In the genomic region with DNA sequence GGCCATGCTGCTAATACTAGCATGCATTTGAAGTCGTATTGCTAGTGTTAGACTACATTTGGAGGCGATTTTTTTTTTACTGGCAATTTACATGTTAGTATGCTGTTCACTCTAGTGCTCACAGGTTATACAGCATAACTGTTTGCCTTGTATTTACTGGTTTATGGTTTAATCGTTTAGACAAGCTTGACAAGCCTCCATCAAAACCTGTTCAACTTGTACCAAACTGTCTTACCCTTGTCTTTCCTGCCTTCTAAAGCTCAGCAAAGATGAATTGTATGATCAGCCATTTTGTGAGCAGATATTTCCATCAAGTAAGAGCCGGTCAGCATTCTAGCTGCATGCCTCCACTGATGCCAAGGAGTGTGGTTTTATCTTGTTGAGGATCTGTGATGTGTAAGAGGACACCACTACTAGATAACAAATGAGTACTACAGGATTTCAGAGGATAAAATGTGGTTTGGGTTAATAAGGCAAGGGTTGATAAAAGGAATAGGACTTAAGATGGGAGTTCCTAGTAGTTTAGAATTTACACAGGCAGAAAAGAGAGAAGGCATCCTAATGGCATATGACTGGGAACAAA, we compare ENCODE assay signal across 10 cellular contexts.
A peak's percentile ranks its signal among the peaks of the same experiment; 100 is the strongest.
DNase-seq lines count a peak whose midpoint lies in the region; ATAC-seq and TF ChIP-seq lines count a peak whose summit lies in the region.
"Had no signal": no experiment of that assay in that cellular context is flagged by ENCODE, and none has a peak within 500 bp of the region (broad histone marks: within the 10 kb centered on the region; RNA-seq: fewer than 3 reads in every experiment).

No MANE protein-coding gene starts in this region.

- H3K9me3 ChIP-seq in PC-9 (ENCODE audit: insufficient read depth, low read depth) (peaks cover 14% of the 10 kb centered on the region; the same call in 1 of the 2 replicates), psoas muscle (no peaks in the 10 kb centered on the region)
- H3K9me3 ChIP-seq: upper lobe of left lung had no signal

- CTCF ChIA-PET in PC-9 (lab: Charles Lee) = no interaction called here

- intact Hi-C loops in PC-9 (cut with micrococcal nuclease; ENCODE audit: unreplicated experiment) (loop anchor here (1.0 to 5.0 kb wide), 5 partner anchors 22 to 574 kb away; no protein-coding TSS in a partner anchor), psoas muscle (cut with DNase I) (loop anchor here (5.0 kb wide), 1 partner anchor 84 kb away; a partner anchor contains a TSS)

- ATAC-seq in psoas muscle (no peak), GM19463 (IDR thresholded peaks at IDR 0.05; ENCODE audit: unreplicated experiment) (no peak), HG03432 (IDR thresholded peaks at IDR 0.05; ENCODE audit: unreplicated experiment) (no peak)

- H2AFZ ChIP-seq in PC-9 = no peak overlapping the region

- H3K9me2 ChIP-seq in PC-9 (ENCODE audit: insufficient read depth) = no peaks in the 10 kb centered on the region

- H3K27me3 ChIP-seq in PC-9 (ENCODE audit: insufficient read depth, low read depth) = no peaks in the 10 kb centered on the region
- H3K27me3 ChIP-seq in psoas muscle (ENCODE audit: insufficient read depth in 3 of 3, low read length in 2 of 3) = no peaks in the 10 kb centered on the region
- H3K27me3 ChIP-seq: upper lobe of left lung had no signal

- H3K4me3 ChIP-seq in PC-9 (no peak overlapping the region), psoas muscle (no peak overlapping the region)
- H3K4me3 ChIP-seq: upper lobe of left lung had no signal

- no peak for TF ChIP-seq CTCF in PC-9 (conservative IDR thresholded peaks at IDR 0.05)
- TF ChIP-seq CTCF in psoas muscle (IDR thresholded peaks at IDR 0.05) = no peak

- POLR2A ChIA-PET in PC-9 (lab: Charles Lee; ENCODE audit: unreplicated experiment) = interaction anchor here (0.7 kb wide), 2 partner anchors 59 to 109 kb away, joined by 15 to 20 read pairs; no protein-coding TSS in a partner anchor

- 63 to 68% (median 63%) methylated on average over 4 of the region's 4 CpGs for WGBS in psoas muscle, 3 donors

- H3K79me2 ChIP-seq in PC-9 (ENCODE audit: low read depth) = peaks cover 59% of the 10 kb centered on the region

- H3K27ac ChIP-seq in PC-9 = peak overlapping the region; percentile 85
- H3K27ac ChIP-seq in epithelial cell of prostate = peak overlapping the region; percentile 94
- H3K27ac ChIP-seq in psoas muscle = peak overlapping the region; percentile 80

- peak overlapping the region; percentile 28 for H3K4me2 ChIP-seq in PC-9

- peaks cover 70% of the 10 kb centered on the region for H3F3A ChIP-seq in PC-9 (ENCODE audit: insufficient read depth, low read depth)

- H3K36me3 ChIP-seq in PC-9 (ENCODE audit: low read depth) (peaks cover 58% of the 10 kb centered on the region), psoas muscle (ENCODE audit: insufficient read depth in 1 of 2, low read depth in 1 of 2) (peaks cover 2 to 58% of the 10 kb centered on the region in 2 donors)

- H3K4me1 ChIP-seq in PC-9 (replicated peaks; ENCODE audit: insufficient read depth) (peaks cover 59% of the 10 kb centered on the region), psoas muscle (peaks cover 63% of the 10 kb centered on the region)

- H4K20me1 ChIP-seq in PC-9 (ENCODE audit: insufficient read depth) = no peaks in the 10 kb centered on the region

- BruUV-seq in PC-9 (replicated peaks; lab: Mats Ljungman, UMichigan) = no TSS peak

- peak; percentile 65 for DNase-seq in ELR (ENCODE audit: low read depth)
- DNase-seq in PC-9 = peak; percentile 23 to 53
- DNase-seq in epithelial cell of prostate (ENCODE audit: low read depth, low spot score) = no peak
- DNase-seq in psoas muscle = no peak
- no peak for DNase-seq in ureter (ENCODE audit: low spot score)
- DNase-seq in germinal center (ENCODE audit: low spot score) = no peak
- DNase-seq: DMS53, upper lobe of left lung had no signal

Comparison
In these comparisons a context has a peak if more than half of its experiments do, and no peak if none do; other contexts are left out.
1. DNase-seq: peak in ELR (single experiment) and PC-9 (2 of 2); none in epithelial cell of prostate (single experiment), psoas muscle (0 of 2), ureter (single experiment) and germinal center (single experiment).
2. Peak in every context shown above with its lines, with median percentiles within 50 percentile points of each other: H3K27ac ChIP-seq.